Comparison of ENCODE assay signal across 16 cellular contexts in genomic region chr15:35654334-35654733, GRCh38.
DNase-seq lines count a peak whose midpoint lies in the region; ATAC-seq and TF ChIP-seq lines count a peak whose summit lies in the region.
"Had no signal": no experiment of that assay in that cellular context is flagged by ENCODE, and none has a peak within 500 bp of the region (broad histone marks: within the 10 kb centered on the region; RNA-seq: fewer than 3 reads in every experiment).

No MANE protein-coding gene starts in this region.

- ATAC-seq in body of pancreas (no peak), GM18873 (IDR thresholded peaks at IDR 0.05; ENCODE audit: low FRiP score, unreplicated experiment) (no peak)
- ATAC-seq: A549, HepG2 had no signal

- H3K27me3 ChIP-seq in body of pancreas = no peaks in the 10 kb centered on the region
- H3K27me3 ChIP-seq: BLaER1 had no signal

- H3K4me1 ChIP-seq in body of pancreas = peaks cover 4% of the 10 kb centered on the region
- H3K4me1 ChIP-seq: A549, BLaER1 had no signal

- in situ Hi-C loops in Caki2 (cut with HindIII; ENCODE audit: low pct_unique_long_range_greater_than_20kb, low sequenced_read_pairs) = no loop called here

- no peak for TF ChIP-seq POLR2A in body of pancreas (IDR thresholded peaks at IDR 0.05)

- 66 to 69% methylated on average over 3 of the region's 3 CpGs for WGBS in body of pancreas, 2 donors

- no peak overlapping the region for H3K4me3 ChIP-seq in body of pancreas
- H3K4me3 ChIP-seq: A549, BLaER1 had no signal

- peak; percentile 82 for DNase-seq in Caki2 (ENCODE audit: low read depth)
- DNase-seq in NCI-H69 (lab: John Stamatoyannopoulos, UW) = peak; percentile 19
- DNase-seq in kidney glomerular epithelial cell (lab: John Stamatoyannopoulos, UW) = peak; percentile 72
- peak; percentile 92 for DNase-seq in renal cortical epithelial cell (ENCODE audit: low read depth)
- no peak for DNase-seq in body of pancreas
- DNase-seq in NCI-H524 (lab: John Stamatoyannopoulos, UW) = no peak
- no peak for DNase-seq in RPMI8226
- DNase-seq: AML-193, DMS79, EL, GOT3, H9 had no signal

- H3K27ac ChIP-seq in body of pancreas = no peak overlapping the region
- H3K27ac ChIP-seq: A549, BLaER1 had no signal

- intact Hi-C loops in body of pancreas (cut with DNase I) = no loop called here

- H3K9me3 ChIP-seq in body of pancreas = no peaks in the 10 kb centered on the region
- H3K9me3 ChIP-seq: A549, BLaER1 had no signal

- no peak for TF ChIP-seq CTCF in body of pancreas (IDR thresholded peaks at IDR 0.05)

- H3K36me3 ChIP-seq in body of pancreas (replicated peaks in 1 of 2; ENCODE audit: insufficient read depth in 1 of 2, low read depth in 2 of 2) = no peaks in the 10 kb centered on the region
- H3K36me3 ChIP-seq: BLaER1 had no signal

Comparison
In these comparisons a context has a peak if more than half of its experiments do, and no peak if none do; other contexts are left out.
1. DNase-seq: peak in Caki2 (single experiment), NCI-H69 (single experiment), kidney glomerular epithelial cell (single experiment) and renal cortical epithelial cell (single experiment); none in body of pancreas (0 of 4), NCI-H524 (0 of 2) and RPMI8226 (single experiment).